ENCODE assay signal across 8 cellular contexts in the genomic region with DNA sequence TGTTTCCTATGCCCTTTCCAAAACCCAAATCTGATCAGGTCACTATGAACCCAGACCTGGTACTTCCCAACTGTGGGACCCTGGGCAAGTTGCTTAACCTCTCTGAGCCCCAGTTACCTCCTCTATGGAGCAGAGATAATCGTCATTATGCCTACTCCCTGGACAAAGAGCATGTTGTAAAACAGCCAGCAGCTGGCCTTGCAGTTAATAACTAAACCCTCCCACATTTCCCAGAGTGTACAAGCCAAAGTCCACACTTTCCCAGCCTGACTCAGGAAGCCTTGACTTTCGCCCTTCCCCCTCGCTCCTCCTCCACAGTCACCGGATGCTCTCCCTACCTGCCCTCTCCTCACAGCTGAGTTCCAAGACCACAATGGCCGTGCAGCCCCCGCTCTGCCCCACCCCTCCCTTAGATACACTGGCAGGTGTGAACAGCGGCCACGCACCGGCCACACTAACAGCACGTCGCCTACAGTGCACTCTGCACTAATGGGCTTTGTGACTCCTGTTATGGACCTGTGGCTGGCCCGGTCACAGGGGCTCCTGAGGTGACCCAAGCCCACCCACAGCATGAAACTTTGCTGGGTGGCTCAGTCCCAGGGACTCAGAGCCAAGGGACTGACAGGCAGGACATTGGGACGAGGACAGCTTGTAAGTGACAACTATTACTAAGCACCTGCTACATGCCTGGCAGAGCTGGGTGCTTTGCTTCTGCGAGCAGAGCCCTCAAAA. TPM values are rescaled to one million over a fixed set of nuclear protein-coding genes. Genes with fewer than 3 reads are reported as not detected.
DNase-seq lines count a peak whose midpoint lies in the region; ATAC-seq and TF ChIP-seq lines count a peak whose summit lies in the region.

No MANE protein-coding gene starts in this region.

- no peaks in the 10 kb centered on the region for H3K27me3 Mint-ChIP-seq in progenitor cell of endocrine pancreas

- DNase-seq in ELR (ENCODE audit: low read depth) (peak; percentile 77), fibroblast of the conjunctiva (ENCODE audit: low read depth) (peak; percentile 47), progenitor cell of endocrine pancreas (ENCODE audit: low spot score, unreplicated experiment) (peak; percentile 73), cortex of kidney (lab: John Stamatoyannopoulos, UW) (no peak), NCI-H446 treated with DMSO at 0.1 percent for 48 hours (lab: John Stamatoyannopoulos, UW) (no peak), SK-N-DZ (ENCODE audit: low spot score) (no peak)

- peaks cover 12% of the 10 kb centered on the region for H3K36me3 Mint-ChIP-seq in progenitor cell of endocrine pancreas (ENCODE audit: insufficient read depth)

- H3K4me3 Mint-ChIP-seq in progenitor cell of endocrine pancreas (ENCODE audit: low read depth), result peak overlapping the region; percentile 60

- TF ChIP-seq CTCF in progenitor cell of endocrine pancreas (IDR thresholded peaks at IDR 0.05; ENCODE audit: unreplicated experiment), result no peak

- ATAC-seq in HG02981 (IDR thresholded peaks at IDR 0.05; ENCODE audit: unreplicated experiment), result no peak

- peak overlapping the region; percentile 99 for H3K27ac Mint-ChIP-seq in progenitor cell of endocrine pancreas

- H3K4me1 Mint-ChIP-seq in progenitor cell of endocrine pancreas (ENCODE audit: low read depth), result peaks cover 47% of the 10 kb centered on the region

- no peaks in the 10 kb centered on the region for H3K9me3 Mint-ChIP-seq in progenitor cell of endocrine pancreas (ENCODE audit: low read depth)

TF ChIP-seq in PFSK-1, 5 proteins besides CTCF, POLR2A, EP300 and RAD21:
- TF ChIP-seq, protein P1, sequence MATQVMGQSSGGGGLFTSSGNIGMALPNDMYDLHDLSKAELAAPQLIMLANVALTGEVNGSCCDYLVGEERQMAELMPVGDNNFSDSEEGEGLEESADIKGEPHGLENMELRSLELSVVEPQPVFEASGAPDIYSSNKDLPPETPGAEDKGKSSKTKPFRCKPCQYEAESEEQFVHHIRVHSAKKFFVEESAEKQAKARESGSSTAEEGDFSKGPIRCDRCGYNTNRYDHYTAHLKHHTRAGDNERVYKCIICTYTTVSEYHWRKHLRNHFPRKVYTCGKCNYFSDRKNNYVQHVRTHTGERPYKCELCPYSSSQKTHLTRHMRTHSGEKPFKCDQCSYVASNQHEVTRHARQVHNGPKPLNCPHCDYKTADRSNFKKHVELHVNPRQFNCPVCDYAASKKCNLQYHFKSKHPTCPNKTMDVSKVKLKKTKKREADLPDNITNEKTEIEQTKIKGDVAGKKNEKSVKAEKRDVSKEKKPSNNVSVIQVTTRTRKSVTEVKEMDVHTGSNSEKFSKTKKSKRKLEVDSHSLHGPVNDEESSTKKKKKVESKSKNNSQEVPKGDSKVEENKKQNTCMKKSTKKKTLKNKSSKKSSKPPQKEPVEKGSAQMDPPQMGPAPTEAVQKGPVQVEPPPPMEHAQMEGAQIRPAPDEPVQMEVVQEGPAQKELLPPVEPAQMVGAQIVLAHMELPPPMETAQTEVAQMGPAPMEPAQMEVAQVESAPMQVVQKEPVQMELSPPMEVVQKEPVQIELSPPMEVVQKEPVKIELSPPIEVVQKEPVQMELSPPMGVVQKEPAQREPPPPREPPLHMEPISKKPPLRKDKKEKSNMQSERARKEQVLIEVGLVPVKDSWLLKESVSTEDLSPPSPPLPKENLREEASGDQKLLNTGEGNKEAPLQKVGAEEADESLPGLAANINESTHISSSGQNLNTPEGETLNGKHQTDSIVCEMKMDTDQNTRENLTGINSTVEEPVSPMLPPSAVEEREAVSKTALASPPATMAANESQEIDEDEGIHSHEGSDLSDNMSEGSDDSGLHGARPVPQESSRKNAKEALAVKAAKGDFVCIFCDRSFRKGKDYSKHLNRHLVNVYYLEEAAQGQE (IDR thresholded peaks at IDR 0.05; ENCODE audit: insufficient read depth in 1 of 2, low read depth in 2 of 2, low read length in 2 of 2), result peak in 1 of 2 experiments; percentile 63; a peak in 2 of 4 replicates
- TF ChIP-seq TAF1 (IDR thresholded peaks at IDR 0.05; ENCODE audit: borderline replicate concordance, insufficient read depth, low read length) (no peak), SIN3A (IDR thresholded peaks at IDR 0.05; ENCODE audit: borderline replicate concordance, insufficient read depth, low read length) (peak; percentile 94; the same call in 1 of the 2 replicates), FOXP2 (optimal IDR thresholded peaks at IDR 0.05; ENCODE audit: borderline replicate concordance, extremely low read depth, extremely low read length, insufficient read depth) (peak; percentile 63), POLR2AphosphoS5 (IDR thresholded peaks at IDR 0.05; ENCODE audit: low read depth, low read length) (no peak)

RNA-seq across cellular contexts. Expression of gene MFNG, which starts 15.6 kb away (rescaled TPM):
- polyA plus RNA-seq in PFSK-1 (2012; ENCODE audit: insufficient read length, low read depth), result 6.1 TPM
- 3.2 and 5.9 TPM in 2 replicates for total RNA-seq in progenitor cell of endocrine pancreas
- polyA plus RNA-seq in SK-N-DZ (2014; cell fraction: cytosol; rRNA removed), result 16.3 and 24.6 TPM in 2 replicates
- 10.8 and 20.0 TPM in 2 replicates for polyA plus RNA-seq in SK-N-DZ (2014; cell fraction: nucleus; rRNA removed)

RNA-seq across cellular contexts. Expression of gene CARD10, which starts 17.4 kb away (rescaled TPM):
- 68.1 TPM for polyA plus RNA-seq in PFSK-1 (2012; ENCODE audit: insufficient read length, low read depth)
- 44.1 and 46.7 TPM in 2 replicates for total RNA-seq in progenitor cell of endocrine pancreas
- polyA plus RNA-seq in SK-N-DZ (2014; cell fraction: cytosol; rRNA removed), result 1.8 and 2.6 TPM in 2 replicates
- polyA plus RNA-seq in SK-N-DZ (2014; cell fraction: nucleus; rRNA removed), result 3.1 and 8.4 TPM in 2 replicates

RNA-seq across cellular contexts. Expression of gene CDC42EP1, which starts 58.5 kb away (rescaled TPM):
- 103 TPM for polyA plus RNA-seq in PFSK-1 (2012; ENCODE audit: insufficient read length, low read depth)
- total RNA-seq in progenitor cell of endocrine pancreas, result 52.6 TPM in 2 replicates
- polyA plus RNA-seq in SK-N-DZ (2014; cell fraction: cytosol; rRNA removed), result not detected in 2 replicates
- polyA plus RNA-seq in SK-N-DZ (2014; cell fraction: nucleus; rRNA removed), result not detected in 2 replicates

Comparison
In these comparisons a context has a peak if more than half of its experiments do, and no peak if none do; other contexts are left out.
1. DNase-seq: peak in ELR (single experiment), fibroblast of the conjunctiva (single experiment) and progenitor cell of endocrine pancreas (single experiment); none in cortex of kidney (single experiment), NCI-H446 treated with DMSO at 0.1 percent for 48 hours (single experiment) and SK-N-DZ (single experiment).